In the genomic region with DNA sequence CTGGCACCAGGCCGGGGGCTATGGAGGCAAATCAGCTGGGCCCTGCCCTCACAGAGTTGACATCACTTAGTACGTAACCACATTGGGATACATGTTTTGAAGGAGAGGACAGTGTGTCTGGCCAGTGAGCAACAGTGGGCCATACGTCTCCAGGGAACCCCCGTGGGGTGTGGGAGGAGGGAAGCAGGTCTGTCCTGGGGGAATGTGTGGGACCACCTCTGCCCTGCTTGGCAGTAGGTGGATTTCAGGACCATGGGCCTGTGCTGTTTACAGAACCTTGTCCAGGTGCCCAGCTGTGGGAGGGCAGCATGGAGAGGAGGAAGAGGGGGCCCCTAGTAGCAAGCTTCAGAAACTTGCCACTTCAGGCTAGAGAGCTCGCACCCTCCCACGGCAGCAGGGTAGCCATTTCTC, we compare ENCODE assay signal across 21 cellular contexts. TPM values are rescaled to one million over a fixed set of nuclear protein-coding genes. Genes with fewer than 3 reads are reported as not detected.
DNase-seq lines count a peak whose midpoint lies in the region; ATAC-seq, FAIRE-seq and TF ChIP-seq lines count a peak whose summit lies in the region.
"Had no signal": no experiment of that assay in that cellular context is flagged by ENCODE, and none has a peak within 500 bp of the region (broad histone marks: within the 10 kb centered on the region; RNA-seq: fewer than 3 reads in every experiment).

No MANE protein-coding gene starts in this region.

- H2AFZ ChIP-seq in H1 (ENCODE audit: low read length) (no peak overlapping the region), osteoblast (ENCODE audit: low read length) (no peak overlapping the region)

- no peak for TF ChIP-seq POLR2A in H1 (IDR thresholded peaks at IDR 0.05; ENCODE audit: control extremely low read depth in 1 of 2, low read depth in 2 of 2, low read length in 2 of 2)

- 0 out of 2 replicates have a peak, but pooled peaks cover 2% of the 10 kb centered on the region for H3K23me2 ChIP-seq in H1 (ENCODE audit: low read depth, low read length)

- no peaks in the 10 kb centered on the region for H3K79me1 ChIP-seq in H1 (ENCODE audit: low read depth, low read length)
- H3K79me1 ChIP-seq in mesendoderm (ENCODE audit: low read length): no peaks in the 10 kb centered on the region

- no peak overlapping the region for H3K9ac ChIP-seq in H1 (replicated peaks in 1 of 4; ENCODE audit: extremely low read depth in 1 of 4, low read depth in 3 of 4, low read length in 3 of 4)
- no peak overlapping the region for H3K9ac ChIP-seq in mesendoderm (ENCODE audit: low read length)
- H3K9ac ChIP-seq: KMS-11 had no signal

- H3K18ac ChIP-seq in H1 (ENCODE audit: extremely low read depth, low read length) (no peak overlapping the region; the same call in 1 of the 2 replicates), mesendoderm (ENCODE audit: low read length) (no peak overlapping the region)

- H3K9me3 ChIP-seq in H1 (ENCODE audit: insufficient read depth in 2 of 2, low read depth in 1 of 2, low read length in 1 of 2): no peaks in the 10 kb centered on the region
- H3K9me3 ChIP-seq in thoracic aorta: no peaks in the 10 kb centered on the region
- H3K9me3 ChIP-seq in osteoblast (ENCODE audit: low read depth, low read length): no peaks in the 10 kb centered on the region
- H3K9me3 ChIP-seq: A549, Caco-2 had no signal

- DNase-seq in cardiac septum (ENCODE audit: low spot score): peak; percentile 39
- DNase-seq in left ventricle myocardium superior: no peak
- DNase-seq in H1 (ENCODE audit: low read depth in 1 of 2, low spot score in 2 of 2): no peak
- no peak for DNase-seq in mesendoderm
- DNase-seq in thoracic aorta (ENCODE audit: low spot score): no peak
- no peak for DNase-seq in D721Med (ENCODE audit: insufficient read length, low spot score)
- DNase-seq in NCI-H1694 treated with DMSO at 0.1 percent for 48 hours (lab: John Stamatoyannopoulos, UW): no peak
- no peak for DNase-seq in osteoblast (ENCODE audit: insufficient read length, low spot score, missing footprints)
- DNase-seq: DMS79, HCEC 1CT, NCI-H1092, NCI-H187, PC-3 had no signal

- no peak overlapping the region for H2BK120ac ChIP-seq in H1 (replicated peaks; ENCODE audit: low read depth, low read length)
- no peak overlapping the region for H2BK120ac ChIP-seq in mesendoderm (ENCODE audit: low read depth, low read length)

- TF ChIP-seq RAD21 in H1 (IDR thresholded peaks at IDR 0.05 in 1 of 2, conservative IDR thresholded peaks at IDR 0.05 in 1 of 2; ENCODE audit: low read depth in 2 of 2, low read length in 2 of 2): no peak

- H3K4me1 ChIP-seq in H1 (replicated peaks in 1 of 4; ENCODE audit: control insufficient read depth in 3 of 4, insufficient read depth in 4 of 4, low read length in 3 of 4): peaks cover 0 to 8% (median 3%) of the 10 kb centered on the region in 4 experiments; a peak in 3 of 7 replicates
- H3K4me1 ChIP-seq in mesendoderm (ENCODE audit: control insufficient read depth, low read depth, low read length): no peaks in the 10 kb centered on the region
- H3K4me1 ChIP-seq in thoracic aorta (ENCODE audit: control insufficient read depth in 1 of 2, low read depth in 2 of 2): peaks cover 7 to 56% of the 10 kb centered on the region in 2 donors
- peaks cover 32% of the 10 kb centered on the region for H3K4me1 ChIP-seq in osteoblast (ENCODE audit: insufficient read depth, low read length)

- no peak overlapping the region for H3K23ac ChIP-seq in H1 (ENCODE audit: insufficient read length)
- H3K23ac ChIP-seq in mesendoderm (ENCODE audit: low read length): no peak overlapping the region

- H4K91ac ChIP-seq in H1 (replicated peaks; ENCODE audit: insufficient read length, low read length): no peak overlapping the region

- intact Hi-C loops in cardiac septum (cut with DNase I): no loop called here
- intact Hi-C loops in left ventricle myocardium superior (cut with micrococcal nuclease): no loop called here

- ATAC-seq in left ventricle myocardium superior: no peak
- ATAC-seq in thoracic aorta (ENCODE audit: insufficient number of reproducible peaks, low FRiP score, low read depth): no peak
- ATAC-seq: A549, GM12878 had no signal

- H3K4me2 ChIP-seq in H1 (ENCODE audit: insufficient read depth in 1 of 2, low read depth in 2 of 2, low read length in 2 of 2): no peak overlapping the region
- no peak overlapping the region for H3K4me2 ChIP-seq in mesendoderm (ENCODE audit: low read length)
- no peak overlapping the region for H3K4me2 ChIP-seq in osteoblast (ENCODE audit: insufficient read depth, low read length)
- H3K4me2 ChIP-seq: A549, KMS-11 had no signal

- H2BK15ac ChIP-seq in H1 (ENCODE audit: low read length) (peak overlapping the region; percentile 31; the same call in 1 of the 2 replicates), mesendoderm (replicated peaks; ENCODE audit: low read depth) (no peak overlapping the region)

- CTCF ChIA-PET in H1 (lab: Charles Lee; ENCODE audit: partially characterized antibody): interaction anchor here (0.9 to 21.6 kb wide), 11 partner anchors 9 to 457 kb away, joined by 3 to 451 read pairs (median 7); partner anchors contain the start of gene P2RY6

- TF ChIP-seq CTCF in H1 (IDR thresholded peaks at IDR 0.05; ENCODE audit: control extremely low read depth in 1 of 3, insufficient read depth in 1 of 3, low read depth in 1 of 3, low read length in 3 of 3) (no peak), thoracic aorta (IDR thresholded peaks at IDR 0.05) (no peak), D721Med (IDR thresholded peaks at IDR 0.05; ENCODE audit: insufficient read depth, missing control alignments) (no peak), osteoblast (IDR thresholded peaks at IDR 0.05; ENCODE audit: extremely low read depth, low read depth, low read length) (no peak)

- H4K5ac ChIP-seq in H1 (ENCODE audit: insufficient read length, low read depth, low read length) (no peak overlapping the region), mesendoderm (ENCODE audit: low read length) (no peak overlapping the region)

- H2BK20ac ChIP-seq in H1 (ENCODE audit: low read length): no peak overlapping the region

- POLR2A ChIA-PET in H1 (lab: Charles Lee; ENCODE audit: partially characterized antibody): no interaction called here

- H4K8ac ChIP-seq in H1 (ENCODE audit: extremely low read depth, insufficient read depth, low read length) (no peak overlapping the region), mesendoderm (ENCODE audit: low read depth, low read length) (no peak overlapping the region)

- no peak for FAIRE-seq in H1 (lab: Jason Lieb, UNC)
- FAIRE-seq in D721Med (lab: Jason Lieb, UNC): no peak
- FAIRE-seq: A549, GM12878, GM18507 had no signal

- no peak for TF ChIP-seq EP300 in H1 (IDR thresholded peaks at IDR 0.05; ENCODE audit: borderline replicate concordance in 1 of 2, low read depth in 2 of 2, low read length in 2 of 2)

- H2AK5ac ChIP-seq in H1 (ENCODE audit: low read depth, low read length): no peak overlapping the region
- H2AK5ac ChIP-seq in mesendoderm (ENCODE audit: low read length): no peak overlapping the region

- H3K4me3 ChIP-seq in H1 (ENCODE audit: extremely low read depth in 1 of 4, insufficient read depth in 2 of 4, low read depth in 3 of 4, low read length in 4 of 4) (no peak overlapping the region), mesendoderm (ENCODE audit: low read length) (no peak overlapping the region), thoracic aorta (no peak overlapping the region), osteoblast (ENCODE audit: insufficient read depth, low read length) (no peak overlapping the region)
- H3K4me3 ChIP-seq: A549, GM12878 had no signal

- WGBS in H1 (ENCODE audit: extremely low coverage in 1 of 2, insufficient coverage in 1 of 2, insufficient read length in 1 of 2, insufficient replicate concordance in 2 of 2, low coverage in 1 of 2, low lambda C conversion rate in 2 of 2, missing lambda C conversion rate in 1 of 2), 2 experiments: 92% methylated on average over 6 of the region's 6 CpGs; no CpG with 5 or more reads in 1 of the 2 experiments
- WGBS in mesendoderm (ENCODE audit: extremely low coverage, insufficient coverage, low lambda C conversion rate): no CpG with 5 or more reads among the region's 6 CpGs

- H3K36me3 ChIP-seq in H1 (ENCODE audit: control insufficient read depth in 2 of 4, insufficient read depth in 4 of 4, low read length in 3 of 4) (no peaks in the 10 kb centered on the region), mesendoderm (ENCODE audit: control insufficient read depth, insufficient read depth, low read length) (no peaks in the 10 kb centered on the region), thoracic aorta (no peaks in the 10 kb centered on the region), osteoblast (ENCODE audit: insufficient read depth, low read length) (no peaks in the 10 kb centered on the region)

- no peak overlapping the region for H3K27ac ChIP-seq in H1 (ENCODE audit: low read depth, low read length)
- no peak overlapping the region for H3K27ac ChIP-seq in mesendoderm (ENCODE audit: low read depth, low read length)
- H3K27ac ChIP-seq in thoracic aorta: peak overlapping the region; percentile 7 to 37
- no peak overlapping the region for H3K27ac ChIP-seq in osteoblast (ENCODE audit: low read depth, low read length)
- H3K27ac ChIP-seq: HL-60, KMS-11 had no signal

- H2BK5ac ChIP-seq in H1 (ENCODE audit: low read depth, low read length): no peak overlapping the region
- no peak overlapping the region for H2BK5ac ChIP-seq in mesendoderm (ENCODE audit: low read length)

- no peak overlapping the region for H3K14ac ChIP-seq in H1 (ENCODE audit: insufficient read length)

- H3K79me2 ChIP-seq in H1 (ENCODE audit: control insufficient read depth in 1 of 2, insufficient read depth in 2 of 2, low read length in 2 of 2): no peaks in the 10 kb centered on the region
- H3K79me2 ChIP-seq in mesendoderm (ENCODE audit: control insufficient read depth, insufficient read depth, low read length): no peaks in the 10 kb centered on the region
- H3K79me2 ChIP-seq in osteoblast (ENCODE audit: insufficient read depth, low read length): no peaks in the 10 kb centered on the region

- no peaks in the 10 kb centered on the region for H4K20me1 ChIP-seq in H1 (replicated peaks in 1 of 2; ENCODE audit: control insufficient read depth in 1 of 2, insufficient read depth in 2 of 2, low read length in 2 of 2)
- H4K20me1 ChIP-seq in osteoblast (ENCODE audit: insufficient read depth, low read length): no peaks in the 10 kb centered on the region

- H3K4ac ChIP-seq in H1 (replicated peaks; ENCODE audit: insufficient read length, low read depth, low read length): no peak overlapping the region
- no peak overlapping the region for H3K4ac ChIP-seq in mesendoderm (ENCODE audit: low read depth, low read length)

- H2BK12ac ChIP-seq in H1 (ENCODE audit: low read depth, low read length): no peak overlapping the region

- H3K56ac ChIP-seq in H1 (replicated peaks; ENCODE audit: insufficient read length, low read depth, low read length) (no peak overlapping the region), mesendoderm (ENCODE audit: low read length) (peak overlapping the region; percentile 15)

- no peaks in the 10 kb centered on the region for H3K27me3 ChIP-seq in H1 (replicated peaks in 1 of 4; ENCODE audit: control insufficient read depth in 3 of 4, extremely low read depth in 1 of 4, insufficient read depth in 3 of 4, low read length in 3 of 4)
- no peaks in the 10 kb centered on the region for H3K27me3 ChIP-seq in mesendoderm (ENCODE audit: insufficient read depth, low read length, poor library complexity)
- H3K27me3 ChIP-seq in thoracic aorta (replicated peaks; ENCODE audit: insufficient read depth): no peaks in the 10 kb centered on the region
- no peaks in the 10 kb centered on the region for H3K27me3 ChIP-seq in osteoblast (ENCODE audit: insufficient read depth, low read length)

RNA-seq across cellular contexts. Expression of gene P2RY2, which starts 21.0 kb away (rescaled TPM):
- total RNA-seq in cardiac septum (13.5 TPM), left ventricle myocardium superior (19.7 TPM), thoracic aorta (1 to 10 TPM; 3.5 to 5.7 TPM), osteoblast (0.36 and 0.59 TPM in 2 replicates)
- total RNA-seq in H1 (2021; fragmentation: NEBNext Ultra II Directional; extraction: Animal tissue kit (Norgen Biotek cat#: 25700)): 1.0 and 1.2 TPM in 2 replicates
- 1.5 and 2.6 TPM in 2 replicates for polyA plus RNA-seq in H1 (2011; rRNA removed)
- polyA plus RNA-seq in H1 (2011; cell fraction: cytosol; rRNA removed): 1.4 TPM
- polyA plus RNA-seq in H1 (2011; cell fraction: nucleus; rRNA removed): 1.6 TPM
- polyA plus RNA-seq in H1 (2012, experiment 1 of 2): 0.21 to 0.75 TPM (median 0.57 TPM) in 4 replicates
- polyA plus RNA-seq in H1 (2012, experiment 2 of 2): 0.63 TPM
- 0.93 TPM for polyA plus RNA-seq in H1 (2013, experiment 1 of 2)
- polyA plus RNA-seq in H1 (2013, experiment 2 of 2): 0.85 TPM
- polyA minus RNA-seq in H1 (2011; rRNA and poly(A)+ RNA removed): 1.4 and 1.5 TPM in 2 replicates
- polyA minus RNA-seq in H1 (2011; cell fraction: cytosol; rRNA and poly(A)+ RNA removed): 0.66 TPM
- polyA minus RNA-seq in H1 (2011; cell fraction: nucleus; rRNA and poly(A)+ RNA removed): 2.7 TPM
- 0.69 TPM for polyA plus RNA-seq in mesendoderm (2013, experiment 1 of 2)
- polyA plus RNA-seq in mesendoderm (2013, experiment 2 of 2): 0.78 TPM
- total RNA-seq: G401 had no signal

RNA-seq across cellular contexts. Expression of gene P2RY6, which starts 33.0 kb away (rescaled TPM):
- total RNA-seq in cardiac septum (6.9 TPM), left ventricle myocardium superior (1.5 TPM), thoracic aorta (10 to 100 TPM in 1 of 2 donors, 1 to 10 TPM in 1; 7.7 to 13.4 TPM), osteoblast (0.72 and 1.8 TPM in 2 replicates)
- not detected in 2 replicates for total RNA-seq in H1 (2021; fragmentation: NEBNext Ultra II Directional; extraction: Animal tissue kit (Norgen Biotek cat#: 25700))
- 0.15 and 0.20 TPM in 2 replicates for polyA plus RNA-seq in H1 (2011; rRNA removed)
- 0.26 TPM for polyA plus RNA-seq in H1 (2011; cell fraction: cytosol; rRNA removed)
- polyA plus RNA-seq in H1 (2011; cell fraction: nucleus; rRNA removed): 0.13 TPM
- polyA plus RNA-seq in H1 (2012, experiment 1 of 2): 0.09 to 0.11 TPM in 2 of 4 replicates, not detected in the others
- polyA plus RNA-seq in H1 (2012, experiment 2 of 2): not detected
- polyA plus RNA-seq in H1 (2013, experiment 1 of 2): 0.18 TPM
- polyA plus RNA-seq in H1 (2013, experiment 2 of 2): 0.07 TPM
- 0.17 and 0.32 TPM in 2 replicates for polyA minus RNA-seq in H1 (2011; rRNA and poly(A)+ RNA removed)
- polyA minus RNA-seq in H1 (2011; cell fraction: cytosol; rRNA and poly(A)+ RNA removed): not detected
- not detected for polyA minus RNA-seq in H1 (2011; cell fraction: nucleus; rRNA and poly(A)+ RNA removed)
- 0.03 TPM for polyA plus RNA-seq in mesendoderm (2013, experiment 1 of 2)
- polyA plus RNA-seq in mesendoderm (2013, experiment 2 of 2): 0.07 TPM
- total RNA-seq: G401, MCF 10A had no signal

Comparison
In these comparisons a context has a peak if more than half of its experiments do, and no peak if none do; other contexts are left out.
1. H3K27ac ChIP-seq: peak in thoracic aorta (2 of 2); none in H1 (single experiment), mesendoderm (single experiment) and osteoblast (single experiment).